26 cellular contexts compared by ENCODE assay signal in genomic region chr11:70745451-70745850, GRCh38.
"Had no signal": no experiment of that assay in that cellular context is flagged by ENCODE, and none has a peak within 500 bp of the region (broad histone marks: within the 10 kb centered on the region; RNA-seq: fewer than 3 reads in every experiment).

No MANE protein-coding gene starts in this region.

- H3K4me3 ChIP-seq: coronary artery, esophagus muscularis mucosa, gastrocnemius medialis had no signal

- H3K9me3 ChIP-seq: gastrocnemius medialis had no signal

- H3K4me1 ChIP-seq: esophagus muscularis mucosa, foreskin keratinocyte, gastrocnemius medialis had no signal

- H3K27ac ChIP-seq: brain microvascular endothelial cell, coronary artery, esophagus muscularis mucosa, foreskin keratinocyte, gastrocnemius medialis had no signal

- DNase-seq: activated CD4-positive, alpha-beta memory T cell treated with anti-CD3 and anti-CD28 coated beads, Interleukin-2, amount 10 ng/mL, durations not matched to agents 7 days and 5 days; activated CD4-positive, alpha-beta T cell treated with anti-CD3 and anti-CD28 coated beads for 1 hour; activated CD4-positive, alpha-beta T cell treated with anti-CD3 and anti-CD28 coated beads for 4 hours; activated CD4-positive, alpha-beta T cell treated with anti-CD3 and anti-CD28 coated beads, Interleukin-2, amount 10 ng/mL, durations not matched to agents 7 days and 5 days; activated CD4-positive, alpha-beta T cell treated with anti-CD3 and anti-CD28 coated beads, Interleukin-2, amount 50 U/mL, for 4 hours; activated CD8-positive, alpha-beta memory T cell treated with anti-CD3 and anti-CD28 coated beads, Interleukin-2, amount 50 U/mL, for 48 hours; activated effector memory CD4-positive, alpha-beta T cell treated with Interleukin-2 at 50 U/mL for 16 hours; activated gamma-delta T cell treated with Interleukin-2 at 50 U/mL for 16 hours; activated naive CD4-positive, alpha-beta T cell treated with anti-CD3 and anti-CD28 coated beads, Interleukin-2, amount 50 U/mL, for 16 hours; activated naive CD4-positive, alpha-beta T cell treated with Interleukin-2 at 50 U/mL for 16 hours; activated T-cell treated with anti-CD3 and anti-CD28 coated beads for 4 hours; activated T-cell treated with anti-CD3 and anti-CD28 coated beads, Interleukin-2, amount 50 U/mL, for 24 hours; amniotic stem cell; anterior cingulate cortex; brain microvascular endothelial cell; dermis blood vessel endothelial cell; effector CD4-positive, alpha-beta T cell; effector memory CD8-positive, alpha-beta T cell; erythroblast; foreskin keratinocyte; gastrocnemius medialis; glutamatergic neuron; T-helper 2 cell had no signal

- H3K36me3 ChIP-seq: brain microvascular endothelial cell, esophagus muscularis mucosa, gastrocnemius medialis had no signal

- ATAC-seq: activated T-helper 17 cell treated with anti-CD3 and anti-CD28 coated beads, Interleukin-2, amount 50 U/mL, for 72 hours; effector memory CD8-positive, alpha-beta T cell; foreskin keratinocyte; gastrocnemius medialis had no signal

- H3K27me3 ChIP-seq: brain microvascular endothelial cell, foreskin keratinocyte had no signal
